ENCODE assay signal across 1 cellular context in genomic region chr10:112954974-112955735, GRCh38.
TF ChIP-seq lines count a peak whose summit lies in the region.

No MANE protein-coding gene starts in this region.

TF ChIP-seq in HCT116, 20 proteins besides CTCF, POLR2A, EP300 and RAD21 (continued from another document):
- no peak for TF ChIP-seq ZNF274 (IDR thresholded peaks at IDR 0.05; ENCODE audit: low read depth, low read length)
- TF ChIP-seq SP1 (IDR thresholded peaks at IDR 0.05; ENCODE audit: low read depth): no peak
- no peak for TF ChIP-seq SRF (IDR thresholded peaks at IDR 0.05; ENCODE audit: low read depth)
- no peak for TF ChIP-seq ZBTB33 (IDR thresholded peaks at IDR 0.05; ENCODE audit: extremely low read depth, insufficient replicate concordance, low read length)
- TF ChIP-seq JUND (IDR thresholded peaks at IDR 0.05): no peak
- TF ChIP-seq SIN3A (IDR thresholded peaks at IDR 0.05; ENCODE audit: low read depth): no peak
- TF ChIP-seq EZH2phosphoT487 (IDR thresholded peaks at IDR 0.05; ENCODE audit: borderline replicate concordance): no peak
- no peak for TF ChIP-seq EZH2 (IDR thresholded peaks at IDR 0.05)
- no peak for TF ChIP-seq MAX (IDR thresholded peaks at IDR 0.05)
- no peak for TF ChIP-seq ZFX (IDR thresholded peaks at IDR 0.05)
- no peak for TF ChIP-seq CBX3 (IDR thresholded peaks at IDR 0.05; ENCODE audit: low read depth)
- TF ChIP-seq YY1 (IDR thresholded peaks at IDR 0.05; ENCODE audit: extremely low read depth, insufficient replicate concordance, low read depth, low read length): no peak
- TF ChIP-seq EGR1 (IDR thresholded peaks at IDR 0.05; ENCODE audit: low read depth): no peak
- TF ChIP-seq ELF1 (IDR thresholded peaks at IDR 0.05; ENCODE audit: borderline replicate concordance, low read depth): no peak
- no peak for TF ChIP-seq TCF7L2 (IDR thresholded peaks at IDR 0.05; ENCODE audit: borderline replicate concordance, extremely low read depth, insufficient read depth, insufficient read length)
- TF ChIP-seq ATF3 (IDR thresholded peaks at IDR 0.05): no peak
- no peak for TF ChIP-seq CEBPB (IDR thresholded peaks at IDR 0.05; ENCODE audit: low read depth)
